In the genomic region with DNA sequence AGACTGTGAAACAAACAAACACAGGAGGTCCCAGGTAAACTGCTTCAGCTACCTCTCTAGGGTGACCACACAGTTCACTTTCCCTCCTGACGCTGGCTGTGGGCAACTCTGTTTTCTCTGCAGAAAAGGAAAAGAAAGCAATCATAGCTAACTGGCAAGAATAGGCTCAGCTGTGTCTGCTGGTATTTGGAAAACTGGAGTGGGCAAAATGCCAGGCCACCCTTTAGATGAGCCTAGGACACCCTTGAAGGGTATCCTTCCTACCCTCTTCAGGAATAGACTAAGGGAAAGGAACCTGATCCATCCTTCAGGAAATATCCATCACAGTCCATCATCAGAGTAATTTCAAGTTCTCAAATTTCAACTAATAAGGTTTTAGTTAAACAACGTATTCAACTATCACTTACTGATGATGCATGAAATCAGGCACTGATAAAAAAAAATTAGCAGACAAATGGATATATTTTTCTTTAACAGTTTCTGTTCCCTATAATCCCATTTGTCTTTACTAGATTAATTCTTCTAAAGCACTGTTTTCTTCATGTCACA, we compare ENCODE assay signal across 1 cellular context.
TF ChIP-seq lines count a peak whose summit lies in the region.

No MANE protein-coding gene starts in this region.

TF ChIP-seq in SK-N-SH treated with all-trans-retinoic acid at 6 μM for 48 hours, 23 proteins besides CTCF, POLR2A, EP300 and RAD21 (continued from another document):
- TF ChIP-seq, protein P1, sequence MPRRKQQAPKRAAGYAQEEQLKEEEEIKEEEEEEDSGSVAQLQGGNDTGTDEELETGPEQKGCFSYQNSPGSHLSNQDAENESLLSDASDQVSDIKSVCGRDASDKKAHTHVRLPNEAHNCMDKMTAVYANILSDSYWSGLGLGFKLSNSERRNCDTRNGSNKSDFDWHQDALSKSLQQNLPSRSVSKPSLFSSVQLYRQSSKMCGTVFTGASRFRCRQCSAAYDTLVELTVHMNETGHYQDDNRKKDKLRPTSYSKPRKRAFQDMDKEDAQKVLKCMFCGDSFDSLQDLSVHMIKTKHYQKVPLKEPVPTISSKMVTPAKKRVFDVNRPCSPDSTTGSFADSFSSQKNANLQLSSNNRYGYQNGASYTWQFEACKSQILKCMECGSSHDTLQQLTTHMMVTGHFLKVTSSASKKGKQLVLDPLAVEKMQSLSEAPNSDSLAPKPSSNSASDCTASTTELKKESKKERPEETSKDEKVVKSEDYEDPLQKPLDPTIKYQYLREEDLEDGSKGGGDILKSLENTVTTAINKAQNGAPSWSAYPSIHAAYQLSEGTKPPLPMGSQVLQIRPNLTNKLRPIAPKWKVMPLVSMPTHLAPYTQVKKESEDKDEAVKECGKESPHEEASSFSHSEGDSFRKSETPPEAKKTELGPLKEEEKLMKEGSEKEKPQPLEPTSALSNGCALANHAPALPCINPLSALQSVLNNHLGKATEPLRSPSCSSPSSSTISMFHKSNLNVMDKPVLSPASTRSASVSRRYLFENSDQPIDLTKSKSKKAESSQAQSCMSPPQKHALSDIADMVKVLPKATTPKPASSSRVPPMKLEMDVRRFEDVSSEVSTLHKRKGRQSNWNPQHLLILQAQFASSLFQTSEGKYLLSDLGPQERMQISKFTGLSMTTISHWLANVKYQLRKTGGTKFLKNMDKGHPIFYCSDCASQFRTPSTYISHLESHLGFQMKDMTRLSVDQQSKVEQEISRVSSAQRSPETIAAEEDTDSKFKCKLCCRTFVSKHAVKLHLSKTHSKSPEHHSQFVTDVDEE (CRISPR knock-in tag; IDR thresholded peaks at IDR 0.05) = no peak
- no peak for TF ChIP-seq ZNF8 (CRISPR knock-in tag; IDR thresholded peaks at IDR 0.05)
- TF ChIP-seq OSR1 (CRISPR knock-in tag; IDR thresholded peaks at IDR 0.05) = no peak
- no peak for TF ChIP-seq ESRRG (CRISPR knock-in tag; IDR thresholded peaks at IDR 0.05)
- TF ChIP-seq BACH2 (CRISPR knock-in tag; IDR thresholded peaks at IDR 0.05; ENCODE audit: borderline replicate concordance) = no peak
- no peak for TF ChIP-seq RARB (CRISPR knock-in tag; IDR thresholded peaks at IDR 0.05)
